In the genomic region with DNA sequence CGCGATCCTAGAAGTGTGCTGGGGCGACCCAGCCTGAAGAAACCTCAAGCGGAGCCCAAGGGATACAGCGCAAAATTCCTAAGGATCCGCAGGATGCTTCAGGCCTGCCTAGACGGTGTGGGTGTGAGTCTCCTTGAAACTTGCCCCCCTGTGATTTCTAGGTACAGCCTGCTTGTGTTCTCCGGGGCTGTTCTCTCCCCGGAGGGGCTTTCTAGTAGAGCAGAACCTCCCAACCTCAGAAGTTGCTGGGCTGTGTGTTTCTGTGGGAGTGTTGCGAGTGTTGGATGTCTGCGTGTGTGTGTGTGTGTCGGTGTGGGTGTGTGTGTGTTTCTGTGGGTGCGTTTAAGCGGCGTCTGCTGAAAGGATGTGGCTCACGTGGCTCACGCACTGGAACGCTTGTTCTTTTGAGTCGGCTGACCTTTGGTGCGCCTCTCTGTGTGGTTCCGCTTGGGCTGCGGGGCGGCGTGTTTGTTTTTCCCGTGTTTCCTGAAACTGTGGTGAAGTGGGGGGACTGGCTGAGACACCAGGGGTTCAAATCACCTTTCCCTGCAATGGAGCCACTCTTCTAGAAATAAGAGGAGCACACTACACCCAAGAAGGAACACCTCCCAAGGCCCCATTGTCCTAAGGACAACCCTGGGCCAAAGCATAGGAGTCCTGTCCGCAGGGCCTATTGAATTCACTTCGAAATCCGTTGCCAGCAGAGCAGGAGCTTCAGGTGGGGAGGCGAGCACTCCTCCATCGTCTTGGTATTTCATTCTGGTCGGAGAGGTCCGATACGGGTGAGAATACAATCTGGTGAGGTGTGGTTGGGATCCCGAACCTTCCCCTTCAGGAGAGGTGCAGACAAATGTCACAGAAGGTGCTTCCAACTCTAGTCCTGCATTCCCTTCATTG, we compare ENCODE assay signal across 8 cellular contexts. TPM values are rescaled to one million over a fixed set of nuclear protein-coding genes. Genes with fewer than 3 reads are reported as not detected.
DNase-seq lines count a peak whose midpoint lies in the region; ATAC-seq and TF ChIP-seq lines count a peak whose summit lies in the region.

No MANE protein-coding gene starts in this region.

- POLR2A ChIA-PET in SK-N-SH (lab: Yijun Ruan, JAX) = interaction anchor here (0.6 to 1.0 kb wide), 2 partner anchors 25 to 303 kb away, joined by 3 read pairs; a partner anchor contains a TSS
- POLR2A ChIA-PET in activated CD8-positive, alpha-beta T cell treated with anti-CD3 and anti-CD28 coated beads, Interleukin-2, amount 10 ng/mL, durations not matched to agents 7 days and 5 days (lab: Charles Lee) = no interaction called here

- peak overlapping the region; percentile 74; the same call in 1 of the 2 replicates for H2AFZ ChIP-seq in SK-N-SH (ENCODE audit: low read depth)

- peak overlapping the region; percentile 22 for H3K4me3 Mint-ChIP-seq in activated CD8-positive, alpha-beta T cell treated with anti-CD3 and anti-CD28 coated beads, Interleukin-2, amount 10 ng/mL, durations not matched to agents 7 days and 5 days

- H3K36me3 Mint-ChIP-seq in activated CD8-positive, alpha-beta T cell treated with anti-CD3 and anti-CD28 coated beads, Interleukin-2, amount 10 ng/mL, durations not matched to agents 7 days and 5 days (ENCODE audit: low read depth) = no peaks in the 10 kb centered on the region

- peaks cover 19% of the 10 kb centered on the region for H3K9me3 Mint-ChIP-seq in activated CD8-positive, alpha-beta T cell treated with anti-CD3 and anti-CD28 coated beads, Interleukin-2, amount 10 ng/mL, durations not matched to agents 7 days and 5 days (ENCODE audit: insufficient read depth)

- H3K4me2 ChIP-seq in SK-N-SH = peak overlapping the region; percentile 80
- H3K4me2 ChIP-seq in skeletal muscle satellite cell (ENCODE audit: low read length) = peak overlapping the region; percentile 70

- TF ChIP-seq EP300 in SK-N-SH (IDR thresholded peaks at IDR 0.05; ENCODE audit: borderline replicate concordance in 1 of 2, low read depth in 1 of 2, low read length in 1 of 2) = no peak

- no peaks in the 10 kb centered on the region for H3K9me2 ChIP-seq in SK-N-SH

- no peaks in the 10 kb centered on the region for H3F3A ChIP-seq in SK-N-SH (replicated peaks; ENCODE audit: insufficient read depth)

- CTCF ChIA-PET in SK-N-SH (lab: Yijun Ruan, JAX) = no interaction called here
- CTCF ChIA-PET in activated CD8-positive, alpha-beta T cell treated with anti-CD3 and anti-CD28 coated beads, Interleukin-2, amount 10 ng/mL, durations not matched to agents 7 days and 5 days (lab: Charles Lee) = no interaction called here

- no peak for TF ChIP-seq RAD21 in SK-N-SH (IDR thresholded peaks at IDR 0.05; ENCODE audit: low read length)

- H3K79me2 ChIP-seq in SK-N-SH (ENCODE audit: insufficient read depth) = no peaks in the 10 kb centered on the region

- H3K27me3 ChIP-seq in SK-N-SH (ENCODE audit: insufficient read depth) = peaks cover 9% of the 10 kb centered on the region; the same call in 1 of the 2 replicates
- H3K27me3 ChIP-seq in skeletal muscle satellite cell (ENCODE audit: control insufficient read depth, insufficient read depth, low read length) = peaks cover 13% of the 10 kb centered on the region

- peaks cover 9% of the 10 kb centered on the region for H3K27me3 Mint-ChIP-seq in activated CD8-positive, alpha-beta T cell treated with anti-CD3 and anti-CD28 coated beads, Interleukin-2, amount 10 ng/mL, durations not matched to agents 7 days and 5 days (ENCODE audit: low read depth)

- no peak for TF ChIP-seq CTCF in SK-N-SH (IDR thresholded peaks at IDR 0.05)

- H3K36me3 ChIP-seq in SK-N-SH (replicated peaks in 1 of 2; ENCODE audit: control insufficient read depth in 1 of 2, insufficient read depth in 2 of 2, low read length in 1 of 2) (no peaks in the 10 kb centered on the region), skeletal muscle satellite cell (ENCODE audit: insufficient read depth, low read length) (no peaks in the 10 kb centered on the region)

- no peak overlapping the region for H3K27ac Mint-ChIP-seq in activated CD8-positive, alpha-beta T cell treated with anti-CD3 and anti-CD28 coated beads, Interleukin-2, amount 10 ng/mL, durations not matched to agents 7 days and 5 days

- 69% methylated on average over 31 of the region's 34 CpGs for WGBS in SK-N-SH (ENCODE audit: low lambda C conversion rate)

- peak; percentile 37 for DNase-seq in SK-N-SH
- peak; percentile 17 for DNase-seq in activated CD8-positive, alpha-beta T cell treated with anti-CD3 and anti-CD28 coated beads, Interleukin-2, amount 10 ng/mL, durations not matched to agents 7 days and 5 days
- no peak for DNase-seq in stimulated activated CD4-positive, alpha-beta T cell treated with anti-CD3 and anti-CD28 coated beads, Interleukin-1b, Interleukin-23, amount 100 ng/mL, for 48 hours

- H4K20me1 ChIP-seq in SK-N-SH (ENCODE audit: insufficient read depth) = no peaks in the 10 kb centered on the region

- H3K9ac ChIP-seq in SK-N-SH (no peak overlapping the region), skeletal muscle satellite cell (ENCODE audit: low read depth, low read length) (no peak overlapping the region)

- H3K9me3 ChIP-seq in SK-N-SH = no peaks in the 10 kb centered on the region
- peaks cover 4% of the 10 kb centered on the region for H3K9me3 ChIP-seq in skeletal muscle satellite cell (replicated peaks; ENCODE audit: low read length)

- H3K4me1 ChIP-seq in SK-N-SH (ENCODE audit: control insufficient read depth in 1 of 2, insufficient read depth in 2 of 2, low read depth in 1 of 2, low read length in 1 of 2) (peaks cover 0 to 6% of the 10 kb centered on the region in 2 experiments; a peak in 1 of 4 replicates), skeletal muscle satellite cell (ENCODE audit: control insufficient read depth, insufficient read depth, low read length) (no peaks in the 10 kb centered on the region)

- ATAC-seq in SK-N-SH treated with all-trans-retinoic acid at 6 μM for 48 hours = no peak
- ATAC-seq in activated CD8-positive, alpha-beta T cell treated with anti-CD3 and anti-CD28 coated beads, Interleukin-2, amount 10 ng/mL, durations not matched to agents 7 days and 5 days = peak; percentile 9
- ATAC-seq in HG02763 (IDR thresholded peaks at IDR 0.05; ENCODE audit: unreplicated experiment) = no peak
- no peak for ATAC-seq in GM21717 (IDR thresholded peaks at IDR 0.05; ENCODE audit: unreplicated experiment)

- peak overlapping the region; percentile 55 to 60 for H3K4me3 ChIP-seq in SK-N-SH (ENCODE audit: low read depth in 2 of 2, low read length in 1 of 2)
- peak overlapping the region; percentile 33 for H3K4me3 ChIP-seq in iPS-11a (ENCODE audit: low read depth, low read length)
- no peak overlapping the region for H3K4me3 ChIP-seq in skeletal muscle satellite cell (ENCODE audit: low read length)

- no peak overlapping the region for H3K27ac ChIP-seq in SK-N-SH (ENCODE audit: low read depth in 2 of 2, low read length in 1 of 2)

- peaks cover 9% of the 10 kb centered on the region for H3K4me1 Mint-ChIP-seq in activated CD8-positive, alpha-beta T cell treated with anti-CD3 and anti-CD28 coated beads, Interleukin-2, amount 10 ng/mL, durations not matched to agents 7 days and 5 days (ENCODE audit: low read depth)

TF ChIP-seq in SK-N-SH, 30 proteins besides CTCF, POLR2A, EP300 and RAD21:
- TF ChIP-seq RCOR1 (IDR thresholded peaks at IDR 0.05; ENCODE audit: low read length) (no peak), FOXM1 (IDR thresholded peaks at IDR 0.05; ENCODE audit: low read depth) (no peak), JUND (IDR thresholded peaks at IDR 0.05) (no peak), SMC3 (IDR thresholded peaks at IDR 0.05; ENCODE audit: low read depth, low read length) (no peak), FOXJ3 (CRISPR knock-in tag; IDR thresholded peaks at IDR 0.05) (no peak)
- TF ChIP-seq, protein P1, sequence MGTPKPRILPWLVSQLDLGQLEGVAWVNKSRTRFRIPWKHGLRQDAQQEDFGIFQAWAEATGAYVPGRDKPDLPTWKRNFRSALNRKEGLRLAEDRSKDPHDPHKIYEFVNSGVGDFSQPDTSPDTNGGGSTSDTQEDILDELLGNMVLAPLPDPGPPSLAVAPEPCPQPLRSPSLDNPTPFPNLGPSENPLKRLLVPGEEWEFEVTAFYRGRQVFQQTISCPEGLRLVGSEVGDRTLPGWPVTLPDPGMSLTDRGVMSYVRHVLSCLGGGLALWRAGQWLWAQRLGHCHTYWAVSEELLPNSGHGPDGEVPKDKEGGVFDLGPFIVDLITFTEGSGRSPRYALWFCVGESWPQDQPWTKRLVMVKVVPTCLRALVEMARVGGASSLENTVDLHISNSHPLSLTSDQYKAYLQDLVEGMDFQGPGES (IDR thresholded peaks at IDR 0.05; ENCODE audit: low read depth, low read length) = no peak
TF ChIP-seq in SK-N-SH: peak in this region for 0.

TF ChIP-seq in SK-N-SH treated with all-trans-retinoic acid at 6 μM for 48 hours, 23 proteins besides CTCF, POLR2A, EP300 and RAD21 (continues in another document):
- TF ChIP-seq PPARA (CRISPR knock-in tag; IDR thresholded peaks at IDR 0.05; ENCODE audit: borderline replicate concordance) (no peak), RARB (CRISPR knock-in tag; IDR thresholded peaks at IDR 0.05) (no peak), ZNF8 (CRISPR knock-in tag; IDR thresholded peaks at IDR 0.05) (no peak), OSR1 (CRISPR knock-in tag; IDR thresholded peaks at IDR 0.05) (no peak), ZC3H10 (CRISPR knock-in tag; IDR thresholded peaks at IDR 0.05) (no peak), BACH2 (CRISPR knock-in tag; IDR thresholded peaks at IDR 0.05; ENCODE audit: borderline replicate concordance) (no peak)
- TF ChIP-seq, protein P2, sequence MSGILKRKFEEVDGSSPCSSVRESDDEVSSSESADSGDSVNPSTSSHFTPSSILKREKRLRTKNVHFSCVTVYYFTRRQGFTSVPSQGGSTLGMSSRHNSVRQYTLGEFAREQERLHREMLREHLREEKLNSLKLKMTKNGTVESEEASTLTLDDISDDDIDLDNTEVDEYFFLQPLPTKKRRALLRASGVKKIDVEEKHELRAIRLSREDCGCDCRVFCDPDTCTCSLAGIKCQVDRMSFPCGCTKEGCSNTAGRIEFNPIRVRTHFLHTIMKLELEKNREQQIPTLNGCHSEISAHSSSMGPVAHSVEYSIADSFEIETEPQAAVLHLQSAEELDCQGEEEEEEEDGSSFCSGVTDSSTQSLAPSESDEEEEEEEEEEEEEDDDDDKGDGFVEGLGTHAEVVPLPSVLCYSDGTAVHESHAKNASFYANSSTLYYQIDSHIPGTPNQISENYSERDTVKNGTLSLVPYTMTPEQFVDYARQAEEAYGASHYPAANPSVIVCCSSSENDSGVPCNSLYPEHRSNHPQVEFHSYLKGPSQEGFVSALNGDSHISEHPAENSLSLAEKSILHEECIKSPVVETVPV (CRISPR knock-in tag; IDR thresholded peaks at IDR 0.05) = no peak

RNA-seq across cellular contexts. Expression of a gene that starts 25.1 kb away (rescaled TPM):
- 2.3 and 3.0 TPM in 2 replicates for polyA plus RNA-seq in SK-N-SH (2012; rRNA removed)
- 2.8 and 3.1 TPM in 2 replicates for polyA plus RNA-seq in SK-N-SH (2012; cell fraction: cytosol; rRNA removed)
- polyA plus RNA-seq in SK-N-SH (2012; cell fraction: nucleus; rRNA removed) = 1.1 and 2.0 TPM in 2 replicates
- 10 to 100 TPM; 10.6 to 11.8 TPM for total RNA-seq in activated CD8-positive, alpha-beta T cell treated with anti-CD3 and anti-CD28 coated beads, Interleukin-2, amount 10 ng/mL, durations not matched to agents 7 days and 5 days
- total RNA-seq in skeletal muscle satellite cell (2012; rRNA removed) = 4.6 and 5.0 TPM in 2 replicates
